Comparison of ENCODE assay signal across 8 cellular contexts in the genomic region with DNA sequence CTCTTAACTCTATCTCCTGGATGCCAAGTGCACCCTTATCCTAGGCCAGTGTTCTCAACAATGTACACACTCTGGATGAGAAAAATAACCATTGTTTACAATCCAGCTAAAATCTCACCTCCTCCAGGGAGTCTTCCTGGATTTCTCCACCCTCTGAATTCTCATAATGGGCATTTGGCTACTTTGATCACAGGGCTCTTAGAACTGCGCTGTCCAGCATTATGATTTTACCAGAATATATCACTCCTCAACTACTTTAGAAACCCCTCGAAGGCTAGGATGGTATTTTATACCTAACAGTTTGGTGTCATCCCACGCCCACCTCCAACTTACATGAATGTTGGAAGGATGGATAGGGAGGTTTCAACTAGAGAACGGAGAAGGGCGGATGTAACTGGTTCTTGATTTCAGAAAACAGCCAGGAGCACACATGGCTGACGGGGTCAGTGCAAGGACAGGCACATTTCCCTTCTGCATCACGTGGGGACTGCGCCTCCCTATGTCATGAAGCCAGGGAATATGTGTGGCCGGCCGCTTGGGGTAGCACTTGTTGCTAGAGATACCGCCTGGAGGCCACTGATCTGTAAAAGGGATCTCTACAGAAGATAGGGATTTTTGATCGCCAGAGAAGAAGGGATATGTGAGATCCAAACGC. TPM values are rescaled to one million over a fixed set of nuclear protein-coding genes. Genes with fewer than 3 reads are reported as not detected.
DNase-seq lines count a peak whose midpoint lies in the region; FAIRE-seq and TF ChIP-seq lines count a peak whose summit lies in the region.

No MANE protein-coding gene starts in this region.

- H3K9ac ChIP-seq in skeletal muscle satellite cell (ENCODE audit: low read depth, low read length), result peak overlapping the region; percentile 88

- peak; percentile 46 for FAIRE-seq in RCC 7860 (lab: Jason Lieb, UNC)
- peak; percentile 53 for FAIRE-seq in islet of Langerhans (lab: Jason Lieb, UNC)

- peak overlapping the region; percentile 86 for H3K4me3 Mint-ChIP-seq in T-helper 1 cell treated with Interleukin-12 subunit alpha and Interleukin-12 subunit beta and Interleukin-4 antibody, amounts not matched to agents 30 μg/mL and 1 μg/mL, for 36 hours
- H3K4me3 Mint-ChIP-seq in IgD-negative memory B cell (peak overlapping the region; percentile 84 to 97 (median 92)), chondrocyte (ENCODE audit: unreplicated experiment) (peak overlapping the region; percentile 83)

- peak; percentile 64 for TF ChIP-seq CTCF in chondrocyte (IDR thresholded peaks at IDR 0.05)

- H3K9me3 ChIP-seq in skeletal muscle satellite cell (replicated peaks; ENCODE audit: low read length), result no peaks in the 10 kb centered on the region

- no peaks in the 10 kb centered on the region for H3K9me3 Mint-ChIP-seq in T-helper 1 cell treated with Interleukin-12 subunit alpha and Interleukin-12 subunit beta and Interleukin-4 antibody, amounts not matched to agents 30 μg/mL and 1 μg/mL, for 36 hours
- H3K9me3 Mint-ChIP-seq in IgD-negative memory B cell, result no peaks in the 10 kb centered on the region
- no peaks in the 10 kb centered on the region for H3K9me3 Mint-ChIP-seq in chondrocyte (ENCODE audit: low read depth)

- H3K27ac Mint-ChIP-seq in T-helper 1 cell treated with Interleukin-12 subunit alpha and Interleukin-12 subunit beta and Interleukin-4 antibody, amounts not matched to agents 30 μg/mL and 1 μg/mL, for 36 hours, result peak overlapping the region; percentile 86
- H3K27ac Mint-ChIP-seq in IgD-negative memory B cell (peak overlapping the region in 2 of 3 donors; percentile 24 to 89), chondrocyte (ENCODE audit: unreplicated experiment) (peak overlapping the region; percentile 90)

- H3K4me1 ChIP-seq in skeletal muscle satellite cell (ENCODE audit: control insufficient read depth, insufficient read depth, low read length), result peaks cover 12% of the 10 kb centered on the region

- H3K4me1 Mint-ChIP-seq in T-helper 1 cell treated with Interleukin-12 subunit alpha and Interleukin-12 subunit beta and Interleukin-4 antibody, amounts not matched to agents 30 μg/mL and 1 μg/mL, for 36 hours (ENCODE audit: low read depth), result peaks cover 67% of the 10 kb centered on the region
- H3K4me1 Mint-ChIP-seq in IgD-negative memory B cell (peaks cover 14 to 34% (median 26%) of the 10 kb centered on the region in 3 donors), chondrocyte (ENCODE audit: low read depth) (peaks cover 17% of the 10 kb centered on the region)

- no peaks in the 10 kb centered on the region for H3K27me3 ChIP-seq in skeletal muscle satellite cell (ENCODE audit: control insufficient read depth, insufficient read depth, low read length)

- H3K4me2 ChIP-seq in skeletal muscle satellite cell (ENCODE audit: low read length), result peak overlapping the region; percentile 96

- DNase-seq in T-helper 1 cell (no peak), RCC 7860 (ENCODE audit: low spot score) (peak; percentile 81), chondrocyte (ENCODE audit: low spot score) (no peak)
- DNase-seq in stimulated activated naive CD4-positive, alpha-beta T cell treated with Interleukin-2 at 50 U/mL for 16 hours (lab: John Stamatoyannopoulos, UW), result no peak

- peak overlapping the region; percentile 89 for H3K4me3 ChIP-seq in skeletal muscle satellite cell (ENCODE audit: low read length)

- H3K36me3 ChIP-seq in skeletal muscle satellite cell (ENCODE audit: insufficient read depth, low read length), result no peaks in the 10 kb centered on the region

- H3K36me3 Mint-ChIP-seq in T-helper 1 cell treated with Interleukin-12 subunit alpha and Interleukin-12 subunit beta and Interleukin-4 antibody, amounts not matched to agents 30 μg/mL and 1 μg/mL, for 36 hours (ENCODE audit: low read depth), result peaks cover 13% of the 10 kb centered on the region
- H3K36me3 Mint-ChIP-seq in IgD-negative memory B cell (no peaks in the 10 kb centered on the region), chondrocyte (ENCODE audit: low read depth) (no peaks in the 10 kb centered on the region)

- H3K27me3 Mint-ChIP-seq in T-helper 1 cell treated with Interleukin-12 subunit alpha and Interleukin-12 subunit beta and Interleukin-4 antibody, amounts not matched to agents 30 μg/mL and 1 μg/mL, for 36 hours (ENCODE audit: low read depth), result no peaks in the 10 kb centered on the region
- H3K27me3 Mint-ChIP-seq in IgD-negative memory B cell (no peaks in the 10 kb centered on the region), chondrocyte (ENCODE audit: low read depth) (no peaks in the 10 kb centered on the region)

RNA-seq across cellular contexts. Expression of a gene that starts 1.2 kb away (rescaled TPM):
- polyA plus RNA-seq in IgD-negative memory B cell, result 51.8 TPM
- total RNA-seq in chondrocyte, result 23.1 to 28.5 TPM (median 24.8 TPM) in 3 replicates
- total RNA-seq in skeletal muscle satellite cell (2012; rRNA removed), result 11.1 and 14.2 TPM in 2 replicates

RNA-seq across cellular contexts. Expression of a gene that starts 34.4 kb away (rescaled TPM):
- polyA plus RNA-seq in IgD-negative memory B cell, result 4.3 TPM
- 15.9 to 17.6 TPM (median 16.3 TPM) in 3 replicates for total RNA-seq in chondrocyte
- total RNA-seq in skeletal muscle satellite cell (2012; rRNA removed), result 2.4 and 5.8 TPM in 2 replicates
